Comparison of ENCODE assay signal across 32 cellular contexts in the genomic region with DNA sequence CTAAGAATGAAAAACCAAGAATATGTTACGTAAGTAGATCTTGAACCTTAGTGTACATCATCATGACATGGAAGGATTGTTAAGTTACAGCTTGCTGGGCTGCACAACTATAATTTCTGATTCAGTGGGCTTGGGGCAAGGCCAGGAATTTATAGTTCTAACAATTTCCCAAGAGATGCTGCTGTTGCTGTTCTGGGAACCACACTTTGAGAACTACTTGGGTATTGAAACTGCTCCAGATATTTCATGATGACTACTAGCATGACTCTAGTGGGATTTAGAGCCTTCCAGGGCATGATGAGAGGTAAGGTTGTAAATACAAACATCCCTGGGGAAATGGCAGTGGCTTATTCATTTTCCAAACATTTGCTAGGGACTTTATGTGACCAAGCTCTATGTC.
"Had no signal": no experiment of that assay in that cellular context is flagged by ENCODE, and none has a peak within 500 bp of the region (broad histone marks: within the 10 kb centered on the region; RNA-seq: fewer than 3 reads in every experiment).

No MANE protein-coding gene starts in this region.

- H3K4me1 ChIP-seq: neural progenitor cell, parathyroid adenoma, psoas muscle, right lobe of liver, sigmoid colon, spleen, suprapubic skin, testis, tibial artery, upper lobe of left lung, vagina had no signal

- H3K9me3 ChIP-seq: ovary, psoas muscle, right lobe of liver, sigmoid colon, suprapubic skin, testis, tibial artery, upper lobe of left lung, vagina had no signal

- H3K27ac ChIP-seq: neural progenitor cell, ovary, parathyroid adenoma, psoas muscle, right lobe of liver, sigmoid colon, skin epidermis, spleen, suprapubic skin, testis, tibial artery, upper lobe of left lung, vagina had no signal

- H3K36me3 Mint-ChIP-seq: naive thymus-derived CD4-positive, alpha-beta T cell; neural progenitor cell; stimulated activated memory B cell treated with anti-CD40 and anti-IgM and Interleukin-4, amounts not matched to agents 10 μg/mL and 1 μg/mL and 100 μg/mL, for 72 hours had no signal

- H3K9ac ChIP-seq: neural progenitor cell, parathyroid adenoma had no signal

- H3K27ac Mint-ChIP-seq: naive thymus-derived CD4-positive, alpha-beta T cell; natural killer cell; nephron; neural progenitor cell; progenitor cell of endocrine pancreas; stimulated activated memory B cell treated with anti-CD40 and anti-IgM and Interleukin-4, amounts not matched to agents 10 μg/mL and 1 μg/mL and 100 μg/mL, for 72 hours; stimulated activated naive CD8-positive, alpha-beta T cell treated with anti-CD3 and anti-CD28 coated beads, Interleukin-15, amount 100 ng/mL, for 72 hours had no signal

- H3K9me3 Mint-ChIP-seq: nephron, neural progenitor cell had no signal

- H3K79me2 ChIP-seq: parathyroid adenoma had no signal

- H3K27me3 Mint-ChIP-seq: naive thymus-derived CD4-positive, alpha-beta T cell; progenitor cell of endocrine pancreas; stimulated activated memory B cell treated with anti-CD40 and anti-IgM and Interleukin-4, amounts not matched to agents 10 μg/mL and 1 μg/mL and 100 μg/mL, for 72 hours; stimulated activated naive CD8-positive, alpha-beta T cell treated with anti-CD3 and anti-CD28 coated beads, Interleukin-15, amount 100 ng/mL, for 72 hours had no signal

- ATAC-seq: naive thymus-derived CD4-positive, alpha-beta T cell; natural killer cell; psoas muscle; right cardiac atrium; right lobe of liver; stimulated activated memory B cell treated with anti-CD40 and anti-IgM and Interleukin-4, amounts not matched to agents 10 μg/mL and 1 μg/mL and 100 μg/mL, for 72 hours; stimulated activated naive CD8-positive, alpha-beta T cell treated with anti-CD3 and anti-CD28 coated beads, Interleukin-15, amount 100 ng/mL, for 72 hours; stimulated activated naive CD8-positive, alpha-beta T cell treated with anti-CD3 and anti-CD28 coated beads, Interleukin-15, Interleukin-2, amounts not matched to agents 100 U/mL and 50 U/mL, for 24 hours had no signal

- H2AFZ ChIP-seq: neural progenitor cell, parathyroid adenoma had no signal

- H3K36me3 ChIP-seq: neural progenitor cell, ovary, right lobe of liver, sigmoid colon, spleen, suprapubic skin, tibial artery, upper lobe of left lung, vagina had no signal

- H3K4me3 ChIP-seq: neural progenitor cell, ovary, psoas muscle, right lobe of liver, sigmoid colon, skin epidermis, smooth muscle cell, spleen, suprapubic skin, testis, tibial artery, upper lobe of left lung, vagina had no signal

- H3K4me3 Mint-ChIP-seq: naive thymus-derived CD4-positive, alpha-beta T cell; natural killer cell; nephron; neural progenitor cell; stimulated activated memory B cell treated with anti-CD40 and anti-IgM and Interleukin-4, amounts not matched to agents 10 μg/mL and 1 μg/mL and 100 μg/mL, for 72 hours; stimulated activated naive CD8-positive, alpha-beta T cell treated with anti-CD3 and anti-CD28 coated beads, Interleukin-15, amount 100 ng/mL, for 72 hours had no signal

- H3K27me3 ChIP-seq: neural progenitor cell, ovary, right lobe of liver, sigmoid colon, spleen, suprapubic skin, testis, tibial artery, upper lobe of left lung, vagina had no signal

- H3K4me2 ChIP-seq: neural progenitor cell, smooth muscle cell had no signal

- H3K4me1 Mint-ChIP-seq: naive thymus-derived CD4-positive, alpha-beta T cell; natural killer cell; nephron; neural progenitor cell; stimulated activated memory B cell treated with anti-CD40 and anti-IgM and Interleukin-4, amounts not matched to agents 10 μg/mL and 1 μg/mL and 100 μg/mL, for 72 hours; stimulated activated naive CD8-positive, alpha-beta T cell treated with anti-CD3 and anti-CD28 coated beads, Interleukin-15, amount 100 ng/mL, for 72 hours had no signal

- DNase-seq: naive thymus-derived CD4-positive, alpha-beta T cell; natural killer cell; occipital lobe; ovary; posterior cingulate gyrus; psoas muscle; right cardiac atrium; right lobe of liver; sigmoid colon; spleen; stimulated activated CD4-positive, alpha-beta T cell treated with anti-CD3 and anti-CD28 coated beads, Interleukin-12 subunit alpha, Interleukin-12 subunit beta, amount 100 ng/mL, for 4 hours; stimulated activated CD4-positive, alpha-beta T cell treated with anti-CD3 and anti-CD28 coated beads, Interleukin-1b, Interleukin-23, amount 100 ng/mL, for 48 hours; stimulated activated CD4-positive, alpha-beta T cell treated with anti-CD3 and anti-CD28 coated beads, Interleukin-4, amount 100 ng/mL, for 1 hour; stimulated activated CD4-positive, alpha-beta T cell treated with anti-CD3 and anti-CD28 coated beads, Interleukin-4, amount 100 ng/mL, for 4 hours; stimulated activated CD8-positive, alpha-beta memory T cell treated with anti-CD3 and anti-CD28 coated beads, Interleukin-4, amount 100 ng/mL, for 48 hours; stimulated activated naive CD4-positive, alpha-beta T cell; stimulated activated naive CD8-positive, alpha-beta T cell treated with anti-CD3 and anti-CD28 coated beads, Interleukin-15, amount 100 ng/mL, for 72 hours; stimulated activated naive CD8-positive, alpha-beta T cell treated with anti-CD3 and anti-CD28 coated beads, Interleukin-15, Interleukin-2, amounts not matched to agents 100 U/mL and 50 U/mL, for 24 hours; substantia nigra; testis; tibial artery; trophoblast cell; upper lobe of left lung had no signal
